Comparison of ENCODE assay signal across 1 cellular context in genomic region chr2:111116016-111116746, GRCh38.
TF ChIP-seq lines count a peak whose summit lies in the region.

No MANE protein-coding gene starts in this region.

TF ChIP-seq in GM12878, 131 proteins besides CTCF, POLR2A, EP300 and RAD21 (continued from another document and continues in another):
- TF ChIP-seq, protein P1, sequence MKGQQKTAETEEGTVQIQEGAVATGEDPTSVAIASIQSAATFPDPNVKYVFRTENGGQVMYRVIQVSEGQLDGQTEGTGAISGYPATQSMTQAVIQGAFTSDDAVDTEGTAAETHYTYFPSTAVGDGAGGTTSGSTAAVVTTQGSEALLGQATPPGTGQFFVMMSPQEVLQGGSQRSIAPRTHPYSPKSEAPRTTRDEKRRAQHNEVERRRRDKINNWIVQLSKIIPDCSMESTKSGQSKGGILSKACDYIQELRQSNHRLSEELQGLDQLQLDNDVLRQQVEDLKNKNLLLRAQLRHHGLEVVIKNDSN (IDR thresholded peaks at IDR 0.05; ENCODE audit: borderline replicate concordance, extremely low read length, insufficient read depth, low read depth, low read length) = no peak
- TF ChIP-seq, protein P2, sequence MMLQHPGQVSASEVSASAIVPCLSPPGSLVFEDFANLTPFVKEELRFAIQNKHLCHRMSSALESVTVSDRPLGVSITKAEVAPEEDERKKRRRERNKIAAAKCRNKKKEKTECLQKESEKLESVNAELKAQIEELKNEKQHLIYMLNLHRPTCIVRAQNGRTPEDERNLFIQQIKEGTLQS (IDR thresholded peaks at IDR 0.05; ENCODE audit: borderline replicate concordance, extremely low read depth, low read depth, low read length) = no peak
- TF ChIP-seq ETV6 (conservative IDR thresholded peaks at IDR 0.05 in 1 of 2, IDR thresholded peaks at IDR 0.05 in 1 of 2; ENCODE audit: borderline replicate concordance in 1 of 2, low read depth in 1 of 2) = 0 out of 4 replicates have a peak, but pooled peaks of 1 of the 2 experiments have one; percentile 53
- TF ChIP-seq, protein P3, sequence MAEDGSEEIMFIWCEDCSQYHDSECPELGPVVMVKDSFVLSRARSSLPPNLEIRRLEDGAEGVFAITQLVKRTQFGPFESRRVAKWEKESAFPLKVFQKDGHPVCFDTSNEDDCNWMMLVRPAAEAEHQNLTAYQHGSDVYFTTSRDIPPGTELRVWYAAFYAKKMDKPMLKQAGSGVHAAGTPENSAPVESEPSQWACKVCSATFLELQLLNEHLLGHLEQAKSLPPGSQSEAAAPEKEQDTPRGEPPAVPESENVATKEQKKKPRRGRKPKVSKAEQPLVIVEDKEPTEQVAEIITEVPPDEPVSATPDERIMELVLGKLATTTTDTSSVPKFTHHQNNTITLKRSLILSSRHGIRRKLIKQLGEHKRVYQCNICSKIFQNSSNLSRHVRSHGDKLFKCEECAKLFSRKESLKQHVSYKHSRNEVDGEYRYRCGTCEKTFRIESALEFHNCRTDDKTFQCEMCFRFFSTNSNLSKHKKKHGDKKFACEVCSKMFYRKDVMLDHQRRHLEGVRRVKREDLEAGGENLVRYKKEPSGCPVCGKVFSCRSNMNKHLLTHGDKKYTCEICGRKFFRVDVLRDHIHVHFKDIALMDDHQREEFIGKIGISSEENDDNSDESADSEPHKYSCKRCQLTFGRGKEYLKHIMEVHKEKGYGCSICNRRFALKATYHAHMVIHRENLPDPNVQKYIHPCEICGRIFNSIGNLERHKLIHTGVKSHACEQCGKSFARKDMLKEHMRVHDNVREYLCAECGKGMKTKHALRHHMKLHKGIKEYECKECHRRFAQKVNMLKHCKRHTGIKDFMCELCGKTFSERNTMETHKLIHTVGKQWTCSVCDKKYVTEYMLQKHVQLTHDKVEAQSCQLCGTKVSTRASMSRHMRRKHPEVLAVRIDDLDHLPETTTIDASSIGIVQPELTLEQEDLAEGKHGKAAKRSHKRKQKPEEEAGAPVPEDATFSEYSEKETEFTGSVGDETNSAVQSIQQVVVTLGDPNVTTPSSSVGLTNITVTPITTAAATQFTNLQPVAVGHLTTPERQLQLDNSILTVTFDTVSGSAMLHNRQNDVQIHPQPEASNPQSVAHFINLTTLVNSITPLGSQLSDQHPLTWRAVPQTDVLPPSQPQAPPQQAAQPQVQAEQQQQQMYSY (CRISPR knock-in tag; IDR thresholded peaks at IDR 0.05) = no peak
- no peak for TF ChIP-seq ASH2L (IDR thresholded peaks at IDR 0.05; ENCODE audit: borderline replicate concordance, low read depth)
- TF ChIP-seq BCLAF1 (IDR thresholded peaks at IDR 0.05) = no peak
- no peak for TF ChIP-seq ZNF274 (IDR thresholded peaks at IDR 0.05; ENCODE audit: insufficient read depth, insufficient read length)
- TF ChIP-seq NR2C2 (IDR thresholded peaks at IDR 0.05; ENCODE audit: borderline replicate concordance, control insufficient read depth, insufficient read length, low read depth) = no peak
- TF ChIP-seq MEF2A (IDR thresholded peaks at IDR 0.05; ENCODE audit: insufficient read depth, low read depth, low read length) = 0 out of 2 replicates have a peak, but pooled peaks have one; percentile 52
- no peak; the same call in 1 of the 2 replicates for TF ChIP-seq EED (IDR thresholded peaks at IDR 0.05; ENCODE audit: low read depth)
- TF ChIP-seq JUNB (IDR thresholded peaks at IDR 0.05) = peak; percentile 95
- TF ChIP-seq SIX5 (IDR thresholded peaks at IDR 0.05; ENCODE audit: low read depth, low read length, severe bottlenecking) = no peak
- TF ChIP-seq ZNF622 (IDR thresholded peaks at IDR 0.05) = no peak
- TF ChIP-seq IRF4 (IDR thresholded peaks at IDR 0.05; ENCODE audit: low read depth, low read length) = peak; percentile 91
- no peak for TF ChIP-seq ZNF687 (IDR thresholded peaks at IDR 0.05)
- peak; percentile 98 for TF ChIP-seq NFIC (IDR thresholded peaks at IDR 0.05; ENCODE audit: low read depth, low read length)
- peak; percentile 15; the same call in 1 of the 2 replicates for TF ChIP-seq NR2C1 (IDR thresholded peaks at IDR 0.05)
- no peak; the same call in 1 of the 2 replicates for TF ChIP-seq SREBF1 (IDR thresholded peaks at IDR 0.05; ENCODE audit: low read length)
- no peak for TF ChIP-seq RB1 (IDR thresholded peaks at IDR 0.05; ENCODE audit: borderline replicate concordance)
- TF ChIP-seq RBBP5 (conservative IDR thresholded peaks at IDR 0.05) = no peak
- TF ChIP-seq MXI1 (IDR thresholded peaks at IDR 0.05; ENCODE audit: low read depth, low read length) = peak; percentile 74
- no peak for TF ChIP-seq SIN3A (IDR thresholded peaks at IDR 0.05; ENCODE audit: low read depth, low read length)
- TF ChIP-seq SUZ12 (IDR thresholded peaks at IDR 0.05; ENCODE audit: unreplicated experiment) = no peak
- TF ChIP-seq MYB (IDR thresholded peaks at IDR 0.05; ENCODE audit: borderline replicate concordance, low read depth, low read length) = peak; percentile 75; the same call in 1 of the 2 replicates
- TF ChIP-seq, protein P4, sequence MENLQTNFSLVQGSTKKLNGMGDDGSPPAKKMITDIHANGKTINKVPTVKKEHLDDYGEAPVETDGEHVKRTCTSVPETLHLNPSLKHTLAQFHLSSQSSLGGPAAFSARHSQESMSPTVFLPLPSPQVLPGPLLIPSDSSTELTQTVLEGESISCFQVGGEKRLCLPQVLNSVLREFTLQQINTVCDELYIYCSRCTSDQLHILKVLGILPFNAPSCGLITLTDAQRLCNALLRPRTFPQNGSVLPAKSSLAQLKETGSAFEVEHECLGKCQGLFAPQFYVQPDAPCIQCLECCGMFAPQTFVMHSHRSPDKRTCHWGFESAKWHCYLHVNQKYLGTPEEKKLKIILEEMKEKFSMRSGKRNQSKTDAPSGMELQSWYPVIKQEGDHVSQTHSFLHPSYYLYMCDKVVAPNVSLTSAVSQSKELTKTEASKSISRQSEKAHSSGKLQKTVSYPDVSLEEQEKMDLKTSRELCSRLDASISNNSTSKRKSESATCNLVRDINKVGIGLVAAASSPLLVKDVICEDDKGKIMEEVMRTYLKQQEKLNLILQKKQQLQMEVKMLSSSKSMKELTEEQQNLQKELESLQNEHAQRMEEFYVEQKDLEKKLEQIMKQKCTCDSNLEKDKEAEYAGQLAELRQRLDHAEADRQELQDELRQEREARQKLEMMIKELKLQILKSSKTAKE (IDR thresholded peaks at IDR 0.05; ENCODE audit: low read depth, poor library complexity, severe bottlenecking) = peak; percentile 98
- peak; percentile 99 for TF ChIP-seq MTA2 (IDR thresholded peaks at IDR 0.05; ENCODE audit: low read depth)
- no peak for TF ChIP-seq STAT1 (conservative IDR thresholded peaks at IDR 0.05)
- TF ChIP-seq, protein P5, sequence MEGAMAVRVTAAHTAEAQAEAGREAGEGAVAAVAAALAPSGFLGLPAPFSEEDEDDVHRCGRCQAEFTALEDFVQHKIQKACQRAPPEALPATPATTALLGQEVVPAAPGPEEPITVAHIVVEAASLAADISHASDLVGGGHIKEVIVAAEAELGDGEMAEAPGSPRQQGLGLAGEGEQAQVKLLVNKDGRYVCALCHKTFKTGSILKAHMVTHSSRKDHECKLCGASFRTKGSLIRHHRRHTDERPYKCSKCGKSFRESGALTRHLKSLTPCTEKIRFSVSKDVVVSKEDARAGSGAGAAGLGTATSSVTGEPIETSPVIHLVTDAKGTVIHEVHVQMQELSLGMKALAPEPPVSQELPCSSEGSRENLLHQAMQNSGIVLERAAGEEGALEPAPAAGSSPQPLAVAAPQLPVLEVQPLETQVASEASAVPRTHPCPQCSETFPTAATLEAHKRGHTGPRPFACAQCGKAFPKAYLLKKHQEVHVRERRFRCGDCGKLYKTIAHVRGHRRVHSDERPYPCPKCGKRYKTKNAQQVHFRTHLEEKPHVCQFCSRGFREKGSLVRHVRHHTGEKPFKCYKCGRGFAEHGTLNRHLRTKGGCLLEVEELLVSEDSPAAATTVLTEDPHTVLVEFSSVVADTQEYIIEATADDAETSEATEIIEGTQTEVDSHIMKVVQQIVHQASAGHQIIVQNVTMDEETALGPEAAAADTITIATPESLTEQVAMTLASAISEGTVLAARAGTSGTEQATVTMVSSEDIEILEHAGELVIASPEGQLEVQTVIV (IDR thresholded peaks at IDR 0.05; ENCODE audit: borderline replicate concordance, partially characterized antibody) = no peak
- TF ChIP-seq ELK1 (IDR thresholded peaks at IDR 0.05; ENCODE audit: low read depth, low read length) = no peak
- TF ChIP-seq SPI1 (IDR thresholded peaks at IDR 0.05; ENCODE audit: borderline replicate concordance, insufficient read depth, low read depth, low read length) = no peak
- TF ChIP-seq GATAD2B (conservative IDR thresholded peaks at IDR 0.05; ENCODE audit: low read depth) = 0 out of 2 replicates have a peak, but pooled peaks have one; percentile 49
- TF ChIP-seq SMAD5 (IDR thresholded peaks at IDR 0.05; ENCODE audit: low read depth) = no peak
- no peak for TF ChIP-seq IRF3 (IDR thresholded peaks at IDR 0.05)
- peak; percentile 98 for TF ChIP-seq ZNF217 (IDR thresholded peaks at IDR 0.05)
- TF ChIP-seq CHD2 (IDR thresholded peaks at IDR 0.05; ENCODE audit: borderline replicate concordance, low read depth, low read length) = peak; percentile 53; the same call in 1 of the 2 replicates
- peak; percentile 50; the same call in 1 of the 2 replicates for TF ChIP-seq CREB1 (IDR thresholded peaks at IDR 0.05; ENCODE audit: low read depth)
- TF ChIP-seq BRCA1 (IDR thresholded peaks at IDR 0.05; ENCODE audit: low read depth, low read length) = no peak
- TF ChIP-seq, protein P6, sequence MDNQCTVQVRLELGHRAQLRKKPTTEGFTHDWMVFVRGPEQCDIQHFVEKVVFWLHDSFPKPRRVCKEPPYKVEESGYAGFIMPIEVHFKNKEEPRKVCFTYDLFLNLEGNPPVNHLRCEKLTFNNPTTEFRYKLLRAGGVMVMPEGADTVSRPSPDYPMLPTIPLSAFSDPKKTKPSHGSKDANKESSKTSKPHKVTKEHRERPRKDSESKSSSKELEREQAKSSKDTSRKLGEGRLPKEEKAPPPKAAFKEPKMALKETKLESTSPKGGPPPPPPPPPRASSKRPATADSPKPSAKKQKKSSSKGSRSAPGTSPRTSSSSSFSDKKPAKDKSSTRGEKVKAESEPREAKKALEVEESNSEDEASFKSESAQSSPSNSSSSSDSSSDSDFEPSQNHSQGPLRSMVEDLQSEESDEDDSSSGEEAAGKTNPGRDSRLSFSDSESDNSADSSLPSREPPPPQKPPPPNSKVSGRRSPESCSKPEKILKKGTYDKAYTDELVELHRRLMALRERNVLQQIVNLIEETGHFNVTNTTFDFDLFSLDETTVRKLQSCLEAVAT (IDR thresholded peaks at IDR 0.05) = no peak
